In genomic region chr9:114382951-114383865, GRCh38 we compare ENCODE assay signal across 1 cellular context.
TF ChIP-seq lines count a peak whose summit lies in the region.

No MANE protein-coding gene starts in this region.

TF ChIP-seq in WTC11, 78 proteins besides CTCF, POLR2A, EP300 and RAD21 (continued from another document):
- TF ChIP-seq USF2 (CRISPR knock-in tag; IDR thresholded peaks at IDR 0.05) (no peak), ZNF425 (CRISPR knock-in tag; conservative IDR thresholded peaks at IDR 0.05) (no peak), GABPB1 (CRISPR knock-in tag; IDR thresholded peaks at IDR 0.05) (no peak)
